Comparison of ENCODE assay signal across 22 cellular contexts in the genomic region with DNA sequence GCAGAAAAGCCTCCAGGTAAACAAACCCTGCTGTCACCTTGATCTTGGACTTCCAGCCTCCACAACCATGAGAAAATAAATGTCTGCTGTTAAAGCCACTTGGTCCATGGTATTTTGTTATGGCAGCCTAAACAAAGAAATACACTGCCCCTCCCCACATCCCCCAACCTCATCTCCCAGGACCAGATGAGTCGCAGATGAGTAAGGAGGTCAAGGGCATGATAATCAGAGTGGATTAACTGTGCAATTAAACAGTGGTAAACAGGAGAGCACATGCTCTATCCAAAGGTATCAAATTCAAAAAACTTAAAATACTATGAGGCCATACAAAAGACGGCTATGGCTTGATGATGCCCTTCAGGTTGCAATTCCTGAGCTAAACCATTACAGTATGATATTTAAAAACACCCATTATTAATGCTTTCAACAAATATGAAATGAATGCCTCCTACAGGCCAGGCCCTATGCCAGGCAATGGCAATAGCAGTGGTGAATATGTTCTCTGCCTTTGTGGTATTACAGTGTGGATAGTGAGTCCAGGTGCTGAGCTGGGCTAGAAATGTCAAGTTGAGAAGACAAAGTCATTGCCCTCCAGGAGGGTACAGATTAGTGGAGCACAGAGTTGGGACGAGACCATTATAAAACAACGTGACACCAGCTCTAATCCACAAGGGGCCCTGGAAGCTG.
DNase-seq lines count a peak whose midpoint lies in the region; ATAC-seq and TF ChIP-seq lines count a peak whose summit lies in the region.
"Had no signal": no experiment of that assay in that cellular context is flagged by ENCODE, and none has a peak within 500 bp of the region (broad histone marks: within the 10 kb centered on the region; RNA-seq: fewer than 3 reads in every experiment).

No MANE protein-coding gene starts in this region.

- no peaks in the 10 kb centered on the region for H3K27me3 Mint-ChIP-seq in type B pancreatic cell
- H3K27me3 Mint-ChIP-seq: activated CD4-positive, alpha-beta T cell treated with anti-CD3 and anti-CD28 coated beads, Interleukin-2, amount 10 ng/mL, durations not matched to agents 24 days and 14 days; CD4-positive, alpha-beta T cell had no signal

- no peak overlapping the region for H3K4me3 ChIP-seq in adrenal gland
- H3K4me3 ChIP-seq in mucosa of stomach (ENCODE audit: low read length) = peak overlapping the region; percentile 0
- H3K4me3 ChIP-seq in psoas muscle = no peak overlapping the region
- H3K4me3 ChIP-seq: GM12878, right atrium auricular region, SJCRH30, thoracic aorta had no signal

- H3K4me1 ChIP-seq in adrenal gland (replicated peaks in 1 of 2) (peaks cover 41 to 59% of the 10 kb centered on the region in 2 donors), mucosa of stomach (ENCODE audit: control insufficient read depth, insufficient read depth, low read length) (peaks cover 40% of the 10 kb centered on the region), psoas muscle (no peaks in the 10 kb centered on the region)
- H3K4me1 ChIP-seq: right atrium auricular region, SJCRH30 had no signal

- no peaks in the 10 kb centered on the region for H3K36me3 Mint-ChIP-seq in type B pancreatic cell

- no peak for TF ChIP-seq POLR2A in adrenal gland (IDR thresholded peaks at IDR 0.05)

- no peak overlapping the region for H3K4me3 Mint-ChIP-seq in type B pancreatic cell
- H3K4me3 Mint-ChIP-seq: activated CD4-positive, alpha-beta T cell treated with anti-CD3 and anti-CD28 coated beads, Interleukin-2, amount 10 ng/mL, durations not matched to agents 24 days and 14 days; CD4-positive, alpha-beta T cell; H9 had no signal

- intact Hi-C loops in adrenal gland (cut with DNase I) = no loop called here
- intact Hi-C loops in psoas muscle (cut with DNase I) = no loop called here

- peak overlapping the region; percentile 83 for H3K27ac Mint-ChIP-seq in type B pancreatic cell
- H3K27ac Mint-ChIP-seq: activated CD4-positive, alpha-beta T cell treated with anti-CD3 and anti-CD28 coated beads, Interleukin-2, amount 10 ng/mL, durations not matched to agents 24 days and 14 days; CD4-positive, alpha-beta T cell had no signal

- H3K36me3 ChIP-seq in adrenal gland (replicated peaks in 1 of 2) (no peaks in the 10 kb centered on the region), mucosa of stomach (ENCODE audit: control insufficient read depth, insufficient read depth, low read length) (peaks cover 11% of the 10 kb centered on the region), psoas muscle (ENCODE audit: insufficient read depth in 1 of 2, low read depth in 1 of 2) (no peaks in the 10 kb centered on the region)
- H3K36me3 ChIP-seq: right atrium auricular region, SJCRH30, thoracic aorta had no signal

- H3K4me1 Mint-ChIP-seq in type B pancreatic cell (ENCODE audit: unreplicated experiment) = peaks cover 20% of the 10 kb centered on the region

- 51 to 67% (median 57%) methylated on average over 4 of the region's 4 CpGs for WGBS in adrenal gland, 4 donors
- WGBS in psoas muscle, 3 donors = 61 to 84% (median 79%) methylated on average over 4 of the region's 4 CpGs

- TF ChIP-seq CTCF in adrenal gland (IDR thresholded peaks at IDR 0.05) (no peak), type B pancreatic cell (conservative IDR thresholded peaks at IDR 0.05) (no peak), psoas muscle (IDR thresholded peaks at IDR 0.05) (no peak)

- H3K27ac ChIP-seq in adrenal gland = peak overlapping the region; percentile 49 to 82 (median 77)
- no peak overlapping the region for H3K27ac ChIP-seq in psoas muscle
- H3K27ac ChIP-seq: right atrium auricular region, SJCRH30, thoracic aorta had no signal

- H3K9me3 ChIP-seq in adrenal gland (replicated peaks in 1 of 3) (no peaks in the 10 kb centered on the region), mucosa of stomach (ENCODE audit: control insufficient read depth, low read length) (no peaks in the 10 kb centered on the region), psoas muscle (no peaks in the 10 kb centered on the region)
- H3K9me3 ChIP-seq: right atrium auricular region, SJCRH30, thoracic aorta had no signal

- no peak for ATAC-seq in HG03039 (IDR thresholded peaks at IDR 0.05; ENCODE audit: unreplicated experiment)
- ATAC-seq in psoas muscle = no peak
- ATAC-seq: GM12878 had no signal

- DNase-seq in DMS53 (lab: John Stamatoyannopoulos, UW) (peak; percentile 51), DMS53 treated with DMSO at 0.1 percent for 48 hours (lab: John Stamatoyannopoulos, UW; ENCODE audit: unreplicated experiment) (no peak), adrenal gland (peak in 1 of 7 donors; percentile 46), type B pancreatic cell (ENCODE audit: extremely low spot score, unreplicated experiment) (no peak), psoas muscle (no peak), nucleus accumbens (lab: John Stamatoyannopoulos, UW) (no peak)
- DNase-seq: 8988T; activated CD4-positive, alpha-beta T cell treated with anti-CD3 and anti-CD28 coated beads, Interleukin-2, amount 10 ng/mL, durations not matched to agents 24 days and 14 days; activated naive CD4-positive, alpha-beta T cell treated with anti-CD3 and anti-CD28 coated beads, Interleukin-2, amount 50 U/mL, for 16 hours; CD4-positive, alpha-beta T cell; effector memory CD4-positive, alpha-beta T cell; H9; hypothalamus; left cardiac atrium; NCI-H1092; NK-92 treated with Interleukin-12 subunit alpha and Interleukin-12 subunit beta, amount 100 ng/mL, for 24 hours; SJCRH30 had no signal

- H3K9me3 Mint-ChIP-seq in type B pancreatic cell = no peaks in the 10 kb centered on the region
- H3K9me3 Mint-ChIP-seq: activated CD4-positive, alpha-beta T cell treated with anti-CD3 and anti-CD28 coated beads, Interleukin-2, amount 10 ng/mL, durations not matched to agents 24 days and 14 days; CD4-positive, alpha-beta T cell; H9 had no signal

- H3K27me3 ChIP-seq in adrenal gland (no peaks in the 10 kb centered on the region), mucosa of stomach (ENCODE audit: control insufficient read depth, insufficient read depth, low read length) (no peaks in the 10 kb centered on the region), psoas muscle (ENCODE audit: insufficient read depth in 3 of 3, low read length in 2 of 3) (no peaks in the 10 kb centered on the region)
- H3K27me3 ChIP-seq: right atrium auricular region had no signal

- H3K9ac ChIP-seq in mucosa of stomach (ENCODE audit: low read length) = peak overlapping the region; percentile 9
